ENCODE assay signal across 8 cellular contexts in genomic region chr10:63166742-63167258, GRCh38. TPM values are rescaled to one million over a fixed set of nuclear protein-coding genes. Genes with fewer than 3 reads are reported as not detected.
DNase-seq lines count a peak whose midpoint lies in the region; ATAC-seq and TF ChIP-seq lines count a peak whose summit lies in the region.

No MANE protein-coding gene starts in this region.

- peaks cover 30% of the 10 kb centered on the region for H3K36me3 Mint-ChIP-seq in stimulated activated memory B cell treated with anti-CD40 and anti-IgM and Interleukin-4, amounts not matched to agents 10 μg/mL and 1 μg/mL and 100 μg/mL, for 72 hours
- H3K36me3 Mint-ChIP-seq in activated CD4-positive, alpha-beta memory T cell treated with anti-CD3 and anti-CD28 coated beads, Interleukin-2, amount 10 ng/mL, durations not matched to agents 7 days and 5 days (ENCODE audit: low read depth), result peaks cover 47% of the 10 kb centered on the region

- H3K9me3 Mint-ChIP-seq in stimulated activated memory B cell treated with anti-CD40 and anti-IgM and Interleukin-4, amounts not matched to agents 10 μg/mL and 1 μg/mL and 100 μg/mL, for 72 hours, result no peaks in the 10 kb centered on the region
- H3K9me3 Mint-ChIP-seq in activated CD4-positive, alpha-beta memory T cell treated with anti-CD3 and anti-CD28 coated beads, Interleukin-2, amount 10 ng/mL, durations not matched to agents 7 days and 5 days, result no peaks in the 10 kb centered on the region

- H3K36me3 ChIP-seq in brain microvascular endothelial cell (replicated peaks), result peaks cover 31% of the 10 kb centered on the region

- no peaks in the 10 kb centered on the region for H3K27me3 Mint-ChIP-seq in stimulated activated memory B cell treated with anti-CD40 and anti-IgM and Interleukin-4, amounts not matched to agents 10 μg/mL and 1 μg/mL and 100 μg/mL, for 72 hours
- no peaks in the 10 kb centered on the region for H3K27me3 Mint-ChIP-seq in activated CD4-positive, alpha-beta memory T cell treated with anti-CD3 and anti-CD28 coated beads, Interleukin-2, amount 10 ng/mL, durations not matched to agents 7 days and 5 days

- peak; percentile 65 for ATAC-seq in HG03442 (IDR thresholded peaks at IDR 0.05; ENCODE audit: unreplicated experiment)
- peak; percentile 59 for ATAC-seq in stimulated activated memory B cell treated with anti-CD40 and anti-IgM and Interleukin-4, amounts not matched to agents 10 μg/mL and 1 μg/mL and 100 μg/mL, for 72 hours

- no peaks in the 10 kb centered on the region for H3K27me3 ChIP-seq in brain microvascular endothelial cell (replicated peaks)

- no peaks in the 10 kb centered on the region for H3K4me1 Mint-ChIP-seq in stimulated activated memory B cell treated with anti-CD40 and anti-IgM and Interleukin-4, amounts not matched to agents 10 μg/mL and 1 μg/mL and 100 μg/mL, for 72 hours
- peaks cover 35% of the 10 kb centered on the region for H3K4me1 Mint-ChIP-seq in activated CD4-positive, alpha-beta memory T cell treated with anti-CD3 and anti-CD28 coated beads, Interleukin-2, amount 10 ng/mL, durations not matched to agents 7 days and 5 days

- CTCF ChIA-PET in activated CD4-positive, alpha-beta memory T cell treated with anti-CD3 and anti-CD28 coated beads, Interleukin-2, amount 10 ng/mL, durations not matched to agents 7 days and 5 days (lab: Charles Lee), result interaction anchor here (0.7 to 8.1 kb wide), 40 partner anchors 9 to 700 kb away, joined by 3 to 189 read pairs (median 4); partner anchors contain the start of gene NRBF2

- peak; percentile 79 for TF ChIP-seq CTCF in AG10803 (conservative IDR thresholded peaks at IDR 0.05; ENCODE audit: low read length)
- peak; percentile 77 for TF ChIP-seq CTCF in GM12873 (IDR thresholded peaks at IDR 0.05; ENCODE audit: insufficient read depth, low read depth, low read length, missing control alignments)
- TF ChIP-seq CTCF in brain microvascular endothelial cell (IDR thresholded peaks at IDR 0.05; ENCODE audit: low read depth, low read length, missing control alignments), result peak; percentile 74

- POLR2A ChIA-PET in activated CD4-positive, alpha-beta memory T cell treated with anti-CD3 and anti-CD28 coated beads, Interleukin-2, amount 10 ng/mL, durations not matched to agents 7 days and 5 days (lab: Charles Lee), result interaction anchor here (1.0 to 2.8 kb wide), 8 partner anchors 41 to 554 kb away, joined by 3 to 19 read pairs (median 6); partner anchors contain the start of gene REEP3

- H3K27ac ChIP-seq in brain microvascular endothelial cell, result no peak overlapping the region

- no peak overlapping the region for H3K27ac Mint-ChIP-seq in stimulated activated memory B cell treated with anti-CD40 and anti-IgM and Interleukin-4, amounts not matched to agents 10 μg/mL and 1 μg/mL and 100 μg/mL, for 72 hours
- H3K27ac Mint-ChIP-seq in activated CD4-positive, alpha-beta memory T cell treated with anti-CD3 and anti-CD28 coated beads, Interleukin-2, amount 10 ng/mL, durations not matched to agents 7 days and 5 days, result no peak overlapping the region

- in situ Hi-C loops in brain microvascular endothelial cell (cut with HindIII; ENCODE audit: low pct_ligation_motif_present, low sequenced_read_pairs), result loop anchor here (10.0 to 25.0 kb wide), 2 partner anchors 468 to 546 kb away; no protein-coding TSS in a partner anchor

- no peak overlapping the region for H3K4me3 Mint-ChIP-seq in stimulated activated memory B cell treated with anti-CD40 and anti-IgM and Interleukin-4, amounts not matched to agents 10 μg/mL and 1 μg/mL and 100 μg/mL, for 72 hours
- H3K4me3 Mint-ChIP-seq in activated CD4-positive, alpha-beta memory T cell treated with anti-CD3 and anti-CD28 coated beads, Interleukin-2, amount 10 ng/mL, durations not matched to agents 7 days and 5 days, result no peak overlapping the region

- DNase-seq in AG10803 (ENCODE audit: low read depth), result peak; percentile 77
- peak; percentile 47 for DNase-seq in NCI-H774 (lab: John Stamatoyannopoulos, UW)
- peak; percentile 58 for DNase-seq in brain microvascular endothelial cell
- peak; percentile 88 for DNase-seq in inferior parietal cortex (ENCODE audit: extremely low spot score)
- DNase-seq in activated CD4-positive, alpha-beta memory T cell treated with anti-CD3 and anti-CD28 coated beads, Interleukin-2, amount 10 ng/mL, durations not matched to agents 7 days and 5 days, result no peak

- H3K4me3 ChIP-seq in AG10803 (ENCODE audit: low read length) (no peak overlapping the region), brain microvascular endothelial cell (ENCODE audit: low read depth, low read length) (no peak overlapping the region)

RNA-seq across cellular contexts. Expression of gene NRBF2, which starts 33.7 kb away (rescaled TPM):
- 10 to 100 TPM; 25.1 to 26.8 TPM for total RNA-seq in activated CD4-positive, alpha-beta memory T cell treated with anti-CD3 and anti-CD28 coated beads, Interleukin-2, amount 10 ng/mL, durations not matched to agents 7 days and 5 days
